ENCODE assay signal across 23 cellular contexts in genomic region chr7:143222782-143223181, GRCh38. TPM values are rescaled to one million over a fixed set of nuclear protein-coding genes. Genes with fewer than 3 reads are reported as not detected.
DNase-seq lines count a peak whose midpoint lies in the region; ATAC-seq and TF ChIP-seq lines count a peak whose summit lies in the region.
"Had no signal": no experiment of that assay in that cellular context is flagged by ENCODE, and none has a peak within 500 bp of the region (broad histone marks: within the 10 kb centered on the region; RNA-seq: fewer than 3 reads in every experiment).

No MANE protein-coding gene starts in this region.

- no peak overlapping the region for H3K4me3 ChIP-seq in heart right ventricle
- peak overlapping the region; percentile 54 to 60 for H3K4me3 ChIP-seq in neutrophil (ENCODE audit: low read depth in 1 of 2, low read length in 1 of 2)
- H3K4me3 ChIP-seq: colonic mucosa, psoas muscle, SJCRH30 had no signal

- intact Hi-C loops in heart right ventricle (cut with DNase I) = no loop called here
- intact Hi-C loops in CD4-positive, alpha-beta T cell (cut with DNase I, micrococcal nuclease) = no loop called here

- H3K36me3 ChIP-seq in heart right ventricle (no peaks in the 10 kb centered on the region), neutrophil (no peaks in the 10 kb centered on the region)
- H3K36me3 ChIP-seq: colonic mucosa, SJCRH30 had no signal

- ATAC-seq in heart right ventricle = peak in 7 of 8 donors; percentile 21 to 65 (median 59)
- no peak for ATAC-seq in CD4-positive, alpha-beta T cell (ENCODE audit: poor library complexity)
- ATAC-seq: psoas muscle had no signal

- peaks cover 15% of the 10 kb centered on the region for H3K27me3 Mint-ChIP-seq in CD4-positive, alpha-beta T cell

- no peaks in the 10 kb centered on the region for H3K9me3 Mint-ChIP-seq in CD4-positive, alpha-beta T cell
- H3K9me3 Mint-ChIP-seq: activated T-helper 1 cell treated with anti-CD3 and anti-CD28 coated beads, Interleukin-12 subunit alpha, Interleukin-12 subunit beta, Interleukin-2, Interleukin-4 antibody, amounts not matched to agents 30 ng/mL and 10 ng/mL and 1 ng/mL, durations not matched to agents 14 hours and 24 hours and 36 hours; CD8-positive, alpha-beta memory T cell; neural crest cell had no signal

- peaks cover 0 to 18% (median 0%) of the 10 kb centered on the region in 9 donors for H3K4me1 ChIP-seq in heart right ventricle
- H3K4me1 ChIP-seq in neutrophil (ENCODE audit: control insufficient read depth in 1 of 2, insufficient read depth in 1 of 2, low read depth in 1 of 2, low read length in 1 of 2) = peaks cover 46 to 57% of the 10 kb centered on the region in 2 experiments
- H3K4me1 ChIP-seq: colonic mucosa, psoas muscle, SJCRH30 had no signal

- H3K4me1 Mint-ChIP-seq in CD4-positive, alpha-beta T cell (ENCODE audit: low read depth) = no peaks in the 10 kb centered on the region
- H3K4me1 Mint-ChIP-seq: CD8-positive, alpha-beta memory T cell; neural crest cell had no signal

- H3K27me3 ChIP-seq in heart right ventricle (peaks cover 0 to 16% (median 0%) of the 10 kb centered on the region in 7 donors), neutrophil (no peaks in the 10 kb centered on the region)
- no peaks in the 10 kb centered on the region for H3K27me3 ChIP-seq in CD4-positive, alpha-beta T cell (ENCODE audit: control insufficient read depth, insufficient read depth, low read length)
- H3K27me3 ChIP-seq: colonic mucosa had no signal

- H3K9me3 ChIP-seq in heart right ventricle (no peaks in the 10 kb centered on the region), neutrophil (no peaks in the 10 kb centered on the region)
- no peaks in the 10 kb centered on the region for H3K9me3 ChIP-seq in CD4-positive, alpha-beta T cell (ENCODE audit: control insufficient read depth, low read length)
- H3K9me3 ChIP-seq: colonic mucosa, psoas muscle, SJCRH30 had no signal

- no peaks in the 10 kb centered on the region for H3K36me3 Mint-ChIP-seq in CD4-positive, alpha-beta T cell (ENCODE audit: low read depth)
- H3K36me3 Mint-ChIP-seq: activated naive CD8-positive, alpha-beta T cell; CD8-positive, alpha-beta memory T cell had no signal

- H3K4me3 Mint-ChIP-seq in CD4-positive, alpha-beta T cell = no peak overlapping the region
- H3K4me3 Mint-ChIP-seq: activated naive CD8-positive, alpha-beta T cell; activated T-helper 1 cell treated with anti-CD3 and anti-CD28 coated beads, Interleukin-12 subunit alpha, Interleukin-12 subunit beta, Interleukin-2, Interleukin-4 antibody, amounts not matched to agents 30 ng/mL and 10 ng/mL and 1 ng/mL, durations not matched to agents 14 hours and 24 hours and 36 hours; CD8-positive, alpha-beta memory T cell; neural crest cell had no signal

- WGBS in heart right ventricle, 2 donors = 84 to 85% methylated on average over 7 of the region's 7 CpGs

- H3K27ac ChIP-seq in heart right ventricle (peak overlapping the region in 1 of 10 donors; percentile 83), neutrophil (peak overlapping the region; percentile 93)
- H3K27ac ChIP-seq in CD4-positive, alpha-beta T cell (ENCODE audit: low read depth, low read length) = no peak overlapping the region
- H3K27ac ChIP-seq: colonic mucosa, psoas muscle, SJCRH30 had no signal

- CTCF ChIA-PET in CD4-positive, alpha-beta T cell (lab: Charles Lee) = no interaction called here

- DNase-seq in GF-D8 (lab: John Stamatoyannopoulos, UW) = peak; percentile 76
- DNase-seq in OCI-M1 (lab: John Stamatoyannopoulos, UW) = peak; percentile 31
- peak in 1 of 2 donors; percentile 14 for DNase-seq in heart right ventricle
- DNase-seq in germinal center (ENCODE audit: low spot score) = no peak
- DNase-seq in AG08396 (ENCODE audit: low spot score) = no peak
- no peak for DNase-seq in CD4-positive, alpha-beta T cell
- DNase-seq in cerebellum (ENCODE audit: low spot score) = no peak
- DNase-seq: ACHN; CD8-positive, alpha-beta memory T cell; colonic mucosa; NCI-H1048; NCI-H2107; NCI-H526; psoas muscle; SJCRH30; stimulated activated CD8-positive, alpha-beta memory T cell treated with anti-CD3 and anti-CD28 coated beads, Interleukin-4, amount 100 ng/mL, for 48 hours had no signal

- POLR2A ChIA-PET in CD4-positive, alpha-beta T cell (lab: Charles Lee) = no interaction called here

- no peak overlapping the region for H3K27ac Mint-ChIP-seq in CD4-positive, alpha-beta T cell
- H3K27ac Mint-ChIP-seq: activated naive CD8-positive, alpha-beta T cell; activated T-helper 1 cell treated with anti-CD3 and anti-CD28 coated beads, Interleukin-12 subunit alpha, Interleukin-12 subunit beta, Interleukin-2, Interleukin-4 antibody, amounts not matched to agents 30 ng/mL and 10 ng/mL and 1 ng/mL, durations not matched to agents 14 hours and 24 hours and 36 hours; CD8-positive, alpha-beta memory T cell had no signal

- no peak for TF ChIP-seq CTCF in heart right ventricle (IDR thresholded peaks at IDR 0.05)
- TF ChIP-seq CTCF in neutrophil (IDR thresholded peaks at IDR 0.05) = peak; percentile 77
- no peak for TF ChIP-seq CTCF in CD4-positive, alpha-beta T cell (IDR thresholded peaks at IDR 0.05)

RNA-seq across cellular contexts. Expression of gene TAS2R40, which starts 0.9 kb away (rescaled TPM):
- total RNA-seq in heart right ventricle (not detected), cerebellum (not detected)
- not detected for polyA plus RNA-seq in heart right ventricle
- total RNA-seq in CD4-positive, alpha-beta T cell = not detected
- total RNA-seq: activated CD8-positive, alpha-beta memory T cell treated with anti-CD3 and anti-CD28 coated beads for 36 hours; activated T-helper 1 cell treated with anti-CD3 and anti-CD28 coated beads, Interleukin-12 subunit alpha, Interleukin-12 subunit beta, Interleukin-2, Interleukin-4 antibody, amounts not matched to agents 30 ng/mL and 10 ng/mL and 1 ng/mL, durations not matched to agents 14 hours and 24 hours and 36 hours; CD8-positive, alpha-beta memory T cell; colonic mucosa; mesenteric fat pad; neural crest cell; psoas muscle; SJCRH30; T-helper 2 cell treated with Interferon-gamma antibody and Interleukin-4, amounts not matched to agents 100 ng/mL and 5 ng/mL, for 36 hours had no signal
- polyA plus RNA-seq: CD8-positive, alpha-beta memory T cell; psoas muscle had no signal

RNA-seq across cellular contexts. Expression of gene TAS2R39, which starts 39.6 kb away (rescaled TPM):
- total RNA-seq in heart right ventricle (not detected), cerebellum (not detected)
- polyA plus RNA-seq in heart right ventricle = not detected
- total RNA-seq in CD4-positive, alpha-beta T cell = not detected
- total RNA-seq: activated CD8-positive, alpha-beta memory T cell treated with anti-CD3 and anti-CD28 coated beads for 36 hours; activated T-helper 1 cell treated with anti-CD3 and anti-CD28 coated beads, Interleukin-12 subunit alpha, Interleukin-12 subunit beta, Interleukin-2, Interleukin-4 antibody, amounts not matched to agents 30 ng/mL and 10 ng/mL and 1 ng/mL, durations not matched to agents 14 hours and 24 hours and 36 hours; CD8-positive, alpha-beta memory T cell; colonic mucosa; mesenteric fat pad; neural crest cell; psoas muscle; SJCRH30; T-helper 2 cell treated with Interferon-gamma antibody and Interleukin-4, amounts not matched to agents 100 ng/mL and 5 ng/mL, for 36 hours had no signal
- polyA plus RNA-seq: CD8-positive, alpha-beta memory T cell had no signal

RNA-seq across cellular contexts. Expression of gene GSTK1, which starts 40.5 kb away (rescaled TPM):
- total RNA-seq in heart right ventricle = 100 to 1,000 TPM; 251 to 294 (median 269) TPM
- polyA plus RNA-seq in heart right ventricle = 100 to 1,000 TPM; 136 to 317 TPM
- 100 to 1,000 TPM; 245 to 259 TPM for total RNA-seq in CD4-positive, alpha-beta T cell
- 27.5 TPM for total RNA-seq in cerebellum

Comparison
In these comparisons a context has a peak if more than half of its experiments do, and no peak if none do; other contexts are left out.
1. DNase-seq: peak in GF-D8 (single experiment) and OCI-M1 (single experiment); none in germinal center (single experiment), AG08396 (single experiment), CD4-positive, alpha-beta T cell (0 of 10) and cerebellum (single experiment).
2. H3K4me3 ChIP-seq: peak in neutrophil (2 of 2); none in heart right ventricle (0 of 10).